In genomic region chr4:83535945-83536648, GRCh38 we compare ENCODE assay signal across 8 cellular contexts. TPM values are rescaled to one million over a fixed set of nuclear protein-coding genes. Genes with fewer than 3 reads are reported as not detected.
A peak's percentile ranks its signal among the peaks of the same experiment; 100 is the strongest.
DNase-seq lines count a peak whose midpoint lies in the region; ATAC-seq and TF ChIP-seq lines count a peak whose summit lies in the region.

Gene GPAT3, plus strand, starts transcription at chr4:83536108. Its CDS starts 515 bp downstream, at chr4:83536623.

- no peaks in the 10 kb centered on the region for H3K9me3 ChIP-seq in CD4-positive, alpha-beta memory T cell (ENCODE audit: control insufficient read depth in 1 of 2, low read length in 2 of 2)
- no peaks in the 10 kb centered on the region for H3K9me3 ChIP-seq in gastroesophageal sphincter
- H3K9me3 ChIP-seq in ovary: no peaks in the 10 kb centered on the region
- H3K9me3 ChIP-seq in tibial nerve: no peaks in the 10 kb centered on the region

- intact Hi-C loops in CD4-positive, alpha-beta memory T cell (cut with micrococcal nuclease): loop anchor here (1.0 to 5.0 kb wide), 5 partner anchors 12 to 80 kb away; partner anchors contain the start of gene MRPS18C
- intact Hi-C loops in ovary (cut with DNase I): loop anchor here in 1 of 4 donors (10.0 kb wide), 1 partner anchor 51 kb away; the partner anchor contains the start of gene ABRAXAS1

- ATAC-seq in GM19438 (IDR thresholded peaks at IDR 0.05; ENCODE audit: low read depth, unreplicated experiment): peak; percentile 81
- peak; percentile 61 for ATAC-seq in HG03521 (IDR thresholded peaks at IDR 0.05; ENCODE audit: unreplicated experiment)
- peak; percentile 74 for ATAC-seq in SK-N-SH treated with all-trans-retinoic acid at 6 μM for 48 hours
- ATAC-seq in gastroesophageal sphincter: peak; percentile 95

- H3K36me3 ChIP-seq in CD4-positive, alpha-beta memory T cell (ENCODE audit: insufficient read depth, low read length): no peaks in the 10 kb centered on the region
- H3K36me3 ChIP-seq in gastroesophageal sphincter (no peaks in the 10 kb centered on the region), ovary (no peaks in the 10 kb centered on the region), tibial nerve (no peaks in the 10 kb centered on the region)

- H3K36me3 Mint-ChIP-seq in CD4-positive, alpha-beta memory T cell: peaks cover 0 to 6% of the 10 kb centered on the region in 2 donors

- no peaks in the 10 kb centered on the region for H3K27me3 ChIP-seq in CD4-positive, alpha-beta memory T cell (ENCODE audit: insufficient read depth, low read length)
- H3K27me3 ChIP-seq in gastroesophageal sphincter: peaks cover under 1% of the 10 kb centered on the region
- no peaks in the 10 kb centered on the region for H3K27me3 ChIP-seq in ovary
- peaks cover 0 to 35% of the 10 kb centered on the region in 2 donors for H3K27me3 ChIP-seq in tibial nerve

- TF ChIP-seq POLR2A in gastroesophageal sphincter (IDR thresholded peaks at IDR 0.05) (peak; percentile 35 to 51), ovary (IDR thresholded peaks at IDR 0.05) (peak; percentile 54), tibial nerve (IDR thresholded peaks at IDR 0.05) (peak in 1 of 2 donors; percentile 31)

- peak; percentile 58 to 73 (median 67) for DNase-seq in CD4-positive, alpha-beta memory T cell
- peak; percentile 73 for DNase-seq in activated naive CD4-positive, alpha-beta T cell treated with anti-CD3 and anti-CD28 coated beads, Interleukin-2, amount 50 U/mL, for 16 hours
- DNase-seq in ovary (peak; percentile 81 to 88 (median 85)), tibial nerve (ENCODE audit: low spot score in 2 of 2) (peak; percentile 60 to 62)

- TF ChIP-seq EP300 in gastroesophageal sphincter (IDR thresholded peaks at IDR 0.05) (no peak), ovary (IDR thresholded peaks at IDR 0.05) (no peak), tibial nerve (IDR thresholded peaks at IDR 0.05) (peak in 1 of 2 donors; percentile 52)

- H3K4me1 Mint-ChIP-seq in CD4-positive, alpha-beta memory T cell: peaks cover 21 to 38% (median 28%) of the 10 kb centered on the region in 4 donors

- peak within 1 kb of the TSS; percentile 29 for H3K27ac ChIP-seq in CD4-positive, alpha-beta memory T cell (ENCODE audit: low read depth, low read length)
- H3K27ac ChIP-seq in gastroesophageal sphincter (peak within 1 kb of the TSS; percentile 0 to 87 (median 80)), ovary (peak within 1 kb of the TSS; percentile 83 to 88), tibial nerve (peak within 1 kb of the TSS; percentile 6 to 84 (median 51))

- H3K4me3 Mint-ChIP-seq in CD4-positive, alpha-beta memory T cell: peak within 1 kb of the TSS; percentile 90 to 99 (median 94)

- H3K27me3 Mint-ChIP-seq in CD4-positive, alpha-beta memory T cell: peaks cover 3 to 5% of the 10 kb centered on the region in 2 donors

- POLR2A ChIA-PET in CD4-positive, alpha-beta memory T cell (lab: Charles Lee; ENCODE audit: partially characterized antibody): interaction anchor here (0.8 to 3.2 kb wide), 5 partner anchors 9 to 81 kb away, joined by 3 to 34 read pairs (median 3); partner anchors contain the start of gene ABRAXAS1

- H3K4me1 ChIP-seq in CD4-positive, alpha-beta memory T cell (ENCODE audit: insufficient read depth, low read length): peaks cover 21% of the 10 kb centered on the region
- H3K4me1 ChIP-seq in gastroesophageal sphincter: peaks cover 0 to 26% (median 2%) of the 10 kb centered on the region in 3 donors
- H3K4me1 ChIP-seq in ovary (ENCODE audit: insufficient read depth): peaks cover 4% of the 10 kb centered on the region
- H3K4me1 ChIP-seq in tibial nerve: peaks cover 0 to 20% (median 16%) of the 10 kb centered on the region in 4 donors

- peak within 1 kb of the TSS; percentile 79 to 95 (median 89) for H3K27ac Mint-ChIP-seq in CD4-positive, alpha-beta memory T cell

- CTCF ChIA-PET in CD4-positive, alpha-beta memory T cell (lab: Charles Lee; ENCODE audit: partially characterized antibody): interaction anchor here (1.0 to 1.3 kb wide), 6 partner anchors 9 to 670 kb away, joined by 3 to 4 read pairs (median 3); no protein-coding TSS in a partner anchor

- H3K9me3 Mint-ChIP-seq in CD4-positive, alpha-beta memory T cell: no peaks in the 10 kb centered on the region

- no peak for TF ChIP-seq CTCF in gastroesophageal sphincter (IDR thresholded peaks at IDR 0.05)
- peak in 1 of 3 donors; percentile 24 for TF ChIP-seq CTCF in ovary (IDR thresholded peaks at IDR 0.05)
- TF ChIP-seq CTCF in tibial nerve (IDR thresholded peaks at IDR 0.05): no peak

- 2% methylated on average over 11 of the region's 64 CpGs; no CpG with 5 or more reads in 1 of the 2 donors for WGBS in gastroesophageal sphincter (ENCODE audit: low coverage in 1 of 2), 2 donors
- WGBS in ovary, 3 donors: 0 to 1% (median 0%) methylated on average over 50 to 64 of the region's 64 CpGs
- 1 to 2% methylated on average over 30 to 58 of the region's 64 CpGs for WGBS in tibial nerve, 2 donors

- H3K4me3 ChIP-seq in CD4-positive, alpha-beta memory T cell (ENCODE audit: low read length in 2 of 2): peak within 1 kb of the TSS; percentile 75
- H3K4me3 ChIP-seq in gastroesophageal sphincter (peak within 1 kb of the TSS; percentile 59 to 80), ovary (peak within 1 kb of the TSS; percentile 69), tibial nerve (peak within 1 kb of the TSS; percentile 40 to 70 (median 56))

TF ChIP-seq in SK-N-SH treated with all-trans-retinoic acid at 6 μM for 48 hours, 23 proteins besides CTCF, POLR2A, EP300 and RAD21:
- TF ChIP-seq CREB5 (CRISPR knock-in tag; IDR thresholded peaks at IDR 0.05; ENCODE audit: low read depth): no peak
- TF ChIP-seq SNAI2 (CRISPR knock-in tag; IDR thresholded peaks at IDR 0.05): no peak
- TF ChIP-seq PPARA (CRISPR knock-in tag; IDR thresholded peaks at IDR 0.05; ENCODE audit: borderline replicate concordance): no peak
- no peak for TF ChIP-seq CSRNP3 (CRISPR knock-in tag; IDR thresholded peaks at IDR 0.05)
- no peak for TF ChIP-seq ZNF565 (CRISPR knock-in tag; conservative IDR thresholded peaks at IDR 0.05; ENCODE audit: low read depth)
- TF ChIP-seq ZFP30 (CRISPR knock-in tag; IDR thresholded peaks at IDR 0.05): no peak
- TF ChIP-seq GLIS3 (CRISPR knock-in tag; IDR thresholded peaks at IDR 0.05): no peak
- TF ChIP-seq TCF4 (CRISPR knock-in tag; IDR thresholded peaks at IDR 0.05; ENCODE audit: borderline replicate concordance): no peak

RNA-seq across cellular contexts. Expression of gene GPAT3, which starts in this region (rescaled TPM):
- 1 to 10 TPM; 7.8 to 8.8 TPM for total RNA-seq in CD4-positive, alpha-beta memory T cell
- 10 to 100 TPM; 11.7 to 13.4 TPM for polyA plus RNA-seq in CD4-positive, alpha-beta memory T cell
- total RNA-seq in gastroesophageal sphincter (1 to 10 TPM; 1.7 to 6.6 (median 4.9) TPM), ovary (10 to 100 TPM in 6 of 7 donors, 1 to 10 TPM in 1; 9.0 to 23.1 (median 14.9) TPM), tibial nerve (1 to 10 TPM in 3 of 4 donors, under 1 TPM in 1; 0.90 to 8.1 (median 6.7) TPM)
- polyA plus RNA-seq in ovary: 10 to 100 TPM; 13.6 to 23.2 TPM

Comparison
In these comparisons a context has a peak if more than half of its experiments do, and no peak if none do; other contexts are left out.
1. Peak in every context shown above with its lines: DNase-seq, ATAC-seq, H3K4me3 ChIP-seq and H3K27ac ChIP-seq.
2. H3K27ac ChIP-seq: peak in every context shown above with its lines; median percentile 86 in ovary; 80 in gastroesophageal sphincter; 51 in tibial nerve; 29 in CD4-positive, alpha-beta memory T cell.